ENCODE assay signal across 25 cellular contexts in genomic region chr22:44225812-44226211, GRCh38. TPM values are rescaled to one million over a fixed set of nuclear protein-coding genes. Genes with fewer than 3 reads are reported as not detected.
"Had no signal": no experiment of that assay in that cellular context is flagged by ENCODE, and none has a peak within 500 bp of the region (broad histone marks: within the 10 kb centered on the region; RNA-seq: fewer than 3 reads in every experiment).

No MANE protein-coding gene starts in this region.

- H3K27ac ChIP-seq: SJSA1, SK-N-MC had no signal

- FAIRE-seq: RCC 7860 had no signal

- H3K27me3 ChIP-seq: MG63, SJSA1 had no signal

- H3K4me1 ChIP-seq: SJSA1 had no signal

- DNase-seq: IMR-90, Karpas-422, KG1, MG63, NCI-H1092, NCI-H1105 treated with DMSO at 0.1 percent for 48 hours, NCI-H1417 treated with DMSO at 0.1 percent for 48 hours, NCI-H146, NCI-H1694 treated with DMSO at 0.1 percent for 48 hours, NCI-H1930, NCI-H2081, NCI-H2107, NCI-H226, NCI-H446, NCI-H510A, NCI-H524 treated with DMSO at 0.1 percent for 48 hours, NCI-H69, NCI-H774, Right ventricle myocardium superior, RPMI8226, SIG-M5 had no signal

- H3K4me3 ChIP-seq: MG63, SJSA1, SK-N-MC had no signal

- H3K36me3 ChIP-seq: MG63, SJSA1 had no signal

RNA-seq across cellular contexts. Expression of gene PARVG, which starts 45.1 kb away (rescaled TPM):
- total RNA-seq: HT-29, IMR-90, SJSA1 had no signal
- polyA plus RNA-seq: IMR-90 had no signal
